In genomic region chrX:153819398-153820083, GRCh38 we compare ENCODE assay signal across 9 cellular contexts. TPM values are rescaled to one million over a fixed set of nuclear protein-coding genes. Genes with fewer than 3 reads are reported as not detected.
DNase-seq lines count a peak whose midpoint lies in the region; ATAC-seq and TF ChIP-seq lines count a peak whose summit lies in the region.
"Had no signal": no experiment of that assay in that cellular context is flagged by ENCODE, and none has a peak within 500 bp of the region (broad histone marks: within the 10 kb centered on the region; RNA-seq: fewer than 3 reads in every experiment).

No MANE protein-coding gene starts in this region.

- H3K4me3 Mint-ChIP-seq in CD4-positive, alpha-beta memory T cell, result peak overlapping the region; percentile 41 to 67 (median 54)
- H3K4me3 Mint-ChIP-seq in endodermal cell (peak overlapping the region; percentile 49), osteocyte (ENCODE audit: unreplicated experiment) (peak overlapping the region; percentile 54)

- H3K4me1 Mint-ChIP-seq in CD4-positive, alpha-beta memory T cell, result peaks cover 37 to 67% (median 52%) of the 10 kb centered on the region in 4 donors
- H3K4me1 Mint-ChIP-seq in endodermal cell (peaks cover 3% of the 10 kb centered on the region), osteocyte (ENCODE audit: unreplicated experiment) (peaks cover 4% of the 10 kb centered on the region)

- peak overlapping the region; percentile 20 for H3K9ac ChIP-seq in endodermal cell (ENCODE audit: extremely low read depth, low read length, poor library complexity, severe bottlenecking)

- POLR2A ChIA-PET in CD4-positive, alpha-beta memory T cell (lab: Charles Lee; ENCODE audit: partially characterized antibody), result interaction anchor here (0.5 to 2.9 kb wide), 4 partner anchors 25 to 130 kb away, joined by 3 to 10 read pairs (median 4); partner anchors contain the start of genes ARHGAP4, IDH3G and SSR4

- DNase-seq in CD4-positive, alpha-beta memory T cell, result no peak
- no peak for DNase-seq in NB4 (ENCODE audit: low read depth)
- DNase-seq in endodermal cell, result peak; percentile 68
- no peak for DNase-seq in osteocyte (ENCODE audit: extremely low spot score, unreplicated experiment)
- DNase-seq in SIG-M5 treated with dmso at 0.1 percent for 504 hours (lab: John Stamatoyannopoulos, UW; ENCODE audit: unreplicated experiment), result no peak
- DNase-seq in NCI-H2029 treated with DMSO at 0.1 percent for 48 hours (lab: John Stamatoyannopoulos, UW), result no peak
- DNase-seq in HPDE6-E6E7 (ENCODE audit: extremely low spot score), result no peak

- H3K9me3 ChIP-seq in CD4-positive, alpha-beta memory T cell (ENCODE audit: control insufficient read depth in 1 of 2, low read length in 2 of 2), result no peaks in the 10 kb centered on the region
- no peaks in the 10 kb centered on the region for H3K9me3 ChIP-seq in endodermal cell (ENCODE audit: control insufficient read depth, low read length)

- ATAC-seq in GM21360 (IDR thresholded peaks at IDR 0.05; ENCODE audit: unreplicated experiment), result no peak

- no peaks in the 10 kb centered on the region for H3K36me3 ChIP-seq in CD4-positive, alpha-beta memory T cell (ENCODE audit: insufficient read depth, low read length)
- H3K36me3 ChIP-seq in endodermal cell (ENCODE audit: control insufficient read depth, insufficient read depth, low read length), result no peaks in the 10 kb centered on the region

- TF ChIP-seq POLR2A in NB4 (IDR thresholded peaks at IDR 0.05; ENCODE audit: extremely low read depth, insufficient read length), result no peak

- no peaks in the 10 kb centered on the region for H3K27me3 Mint-ChIP-seq in CD4-positive, alpha-beta memory T cell
- no peaks in the 10 kb centered on the region for H3K27me3 Mint-ChIP-seq in endodermal cell (ENCODE audit: insufficient read depth)
- no peaks in the 10 kb centered on the region for H3K27me3 Mint-ChIP-seq in osteocyte (ENCODE audit: unreplicated experiment)

- H3K27ac Mint-ChIP-seq in CD4-positive, alpha-beta memory T cell, result peak overlapping the region in 2 of 7 donors; percentile 48 to 68
- peak overlapping the region; percentile 87 for H3K27ac Mint-ChIP-seq in endodermal cell
- peak overlapping the region; percentile 58 for H3K27ac Mint-ChIP-seq in osteocyte (ENCODE audit: unreplicated experiment)

- H3K4me1 ChIP-seq in CD4-positive, alpha-beta memory T cell (ENCODE audit: insufficient read depth, low read length), result peaks cover 62% of the 10 kb centered on the region
- H3K4me1 ChIP-seq in endodermal cell (ENCODE audit: control insufficient read depth, insufficient read depth, low read length), result no peaks in the 10 kb centered on the region

- H3K9me3 Mint-ChIP-seq in CD4-positive, alpha-beta memory T cell, result peaks cover 0 to 2% (median 0%) of the 10 kb centered on the region in 8 donors
- peaks cover 66% of the 10 kb centered on the region for H3K9me3 Mint-ChIP-seq in endodermal cell
- H3K9me3 Mint-ChIP-seq in osteocyte (ENCODE audit: unreplicated experiment), result no peaks in the 10 kb centered on the region

- TF ChIP-seq CTCF in NB4 (IDR thresholded peaks at IDR 0.05; ENCODE audit: low read depth, low read length) (no peak), endodermal cell (conservative IDR thresholded peaks at IDR 0.05) (no peak), osteocyte (IDR thresholded peaks at IDR 0.05) (no peak)

- no peak overlapping the region for H3K27ac ChIP-seq in CD4-positive, alpha-beta memory T cell (ENCODE audit: low read depth, low read length)
- H3K27ac ChIP-seq in endodermal cell (ENCODE audit: low read depth, low read length), result peak overlapping the region; percentile 86

- 51 to 100% methylated on average over 3 to 18 of the region's 22 CpGs for whole genome bisulfite sequencing in endodermal cell (ENCODE audit: insufficient coverage in 1 of 2, insufficient read length in 1 of 2), 2 experiments

- no peak overlapping the region for H3K4me3 ChIP-seq in CD4-positive, alpha-beta memory T cell (ENCODE audit: low read length in 2 of 2)
- peak overlapping the region; percentile 16 for H3K4me3 ChIP-seq in NB4 (ENCODE audit: low read depth, low read length)
- H3K4me3 ChIP-seq in endodermal cell (ENCODE audit: low read length), result peak overlapping the region; percentile 29

- H3K27me3 ChIP-seq in CD4-positive, alpha-beta memory T cell (ENCODE audit: insufficient read depth, low read length), result no peaks in the 10 kb centered on the region
- no peaks in the 10 kb centered on the region for H3K27me3 ChIP-seq in endodermal cell (ENCODE audit: control insufficient read depth, insufficient read depth, low read length, poor library complexity, severe bottlenecking)

- intact Hi-C loops in CD4-positive, alpha-beta memory T cell (cut with micrococcal nuclease), result loop anchor here (5.0 to 10.0 kb wide), 2 partner anchors 65 to 83 kb away; partner anchors contain the start of genes AVPR2 and L1CAM

- no peaks in the 10 kb centered on the region for H3K36me3 Mint-ChIP-seq in CD4-positive, alpha-beta memory T cell
- H3K36me3 Mint-ChIP-seq in endodermal cell (ENCODE audit: low read depth), result no peaks in the 10 kb centered on the region
- no peaks in the 10 kb centered on the region for H3K36me3 Mint-ChIP-seq in osteocyte (ENCODE audit: unreplicated experiment)

- CTCF ChIA-PET in CD4-positive, alpha-beta memory T cell (lab: Charles Lee; ENCODE audit: partially characterized antibody), result interaction anchor here (1.2 to 1.3 kb wide), 3 partner anchors 106 to 131 kb away, joined by 3 read pairs; partner anchors contain the start of gene ARHGAP4

RNA-seq across cellular contexts. Expression of gene PDZD4, which starts 10.8 kb away (rescaled TPM):
- 1 to 10 TPM; 4.4 to 5.0 TPM for total RNA-seq in CD4-positive, alpha-beta memory T cell
- 1 to 10 TPM in 1 of 2 donors, under 1 TPM in 1; 0.47 to 2.7 TPM for polyA plus RNA-seq in CD4-positive, alpha-beta memory T cell
- total RNA-seq in endodermal cell (10 to 100 TPM; 30.1 to 68.3 TPM), osteocyte (23.9 and 26.6 TPM in 2 replicates)
- polyA plus RNA-seq in endodermal cell (2013, experiment 1 of 2), result 62.3 TPM
- 55.6 TPM for polyA plus RNA-seq in endodermal cell (2013, experiment 2 of 2)

RNA-seq across cellular contexts. Expression of gene SSR4, which starts 25.1 kb away (rescaled TPM):
- 100 to 1,000 TPM; 216 to 224 TPM for total RNA-seq in CD4-positive, alpha-beta memory T cell
- 100 to 1,000 TPM; 476 to 618 TPM for polyA plus RNA-seq in CD4-positive, alpha-beta memory T cell
- total RNA-seq in endodermal cell (100 to 1,000 TPM; 220 to 236 TPM), osteocyte (287 and 297 TPM in 2 replicates)
- polyA plus RNA-seq in endodermal cell (2013, experiment 1 of 2), result 275 TPM
- 267 TPM for polyA plus RNA-seq in endodermal cell (2013, experiment 2 of 2)

RNA-seq across cellular contexts. Expression of gene IDH3G, which starts 25.4 kb away (rescaled TPM):
- 10 to 100 TPM; 39.9 to 45.5 TPM for total RNA-seq in CD4-positive, alpha-beta memory T cell
- 100 to 1,000 TPM in 1 of 2 donors, 10 to 100 TPM in 1; 69.6 to 106 TPM for polyA plus RNA-seq in CD4-positive, alpha-beta memory T cell
- total RNA-seq in endodermal cell, result 10 to 100 TPM; 39.5 to 45.0 TPM
- polyA plus RNA-seq in endodermal cell (2013, experiment 1 of 2), result 53.1 TPM
- 48.6 TPM for polyA plus RNA-seq in endodermal cell (2013, experiment 2 of 2)
- 63.5 and 64.8 TPM in 2 replicates for total RNA-seq in osteocyte

RNA-seq across cellular contexts. Expression of gene SRPK3, which starts 38.7 kb away (rescaled TPM):
- total RNA-seq in CD4-positive, alpha-beta memory T cell, result not detected
- not detected for polyA plus RNA-seq in CD4-positive, alpha-beta memory T cell
- total RNA-seq in endodermal cell (not detected), osteocyte (not detected in 2 replicates)
- 0.32 TPM for polyA plus RNA-seq in endodermal cell (2013, experiment 1 of 2)
- not detected for polyA plus RNA-seq in endodermal cell (2013, experiment 2 of 2)
- total RNA-seq: glomerular endothelial cell had no signal

RNA-seq across cellular contexts. Expression of gene PLXNB3, which starts 55.5 kb away (rescaled TPM):
- not detected for total RNA-seq in CD4-positive, alpha-beta memory T cell
- not detected for polyA plus RNA-seq in CD4-positive, alpha-beta memory T cell
- total RNA-seq in endodermal cell, result 1 to 10 TPM; 1.1 TPM
- polyA plus RNA-seq in endodermal cell (2013, experiment 1 of 2), result 4.5 TPM
- 2.6 TPM for polyA plus RNA-seq in endodermal cell (2013, experiment 2 of 2)
- 8.7 and 9.1 TPM in 2 replicates for total RNA-seq in osteocyte

Comparison
In these comparisons a context has a peak if more than half of its experiments do, and no peak if none do; other contexts are left out.
1. H3K4me3 ChIP-seq: peak in NB4 (single experiment) and endodermal cell (single experiment); none in CD4-positive, alpha-beta memory T cell (0 of 2).
2. Peak in every context shown above with its lines, with median percentiles within 50 percentile points of each other: H3K4me3 Mint-ChIP-seq.